Comparison of ENCODE assay signal across 18 cellular contexts in genomic region chr17:28935744-28936460, GRCh38. TPM values are rescaled to one million over a fixed set of nuclear protein-coding genes. Genes with fewer than 3 reads are reported as not detected.
A peak's percentile ranks its signal among the peaks of the same experiment; 100 is the strongest.
DNase-seq lines count a peak whose midpoint lies in the region; TF ChIP-seq lines count a peak whose summit lies in the region.
"Had no signal": no experiment of that assay in that cellular context is flagged by ENCODE, and none has a peak within 500 bp of the region (broad histone marks: within the 10 kb centered on the region; RNA-seq: fewer than 3 reads in every experiment).

No MANE protein-coding gene starts in this region.

- no peaks in the 10 kb centered on the region for H3K36me3 ChIP-seq in adrenal gland (replicated peaks in 1 of 2)
- H3K36me3 ChIP-seq: prostate gland had no signal

- H3K27me3 ChIP-seq in HL-60 (ENCODE audit: insufficient read depth, poor library complexity, severe bottlenecking) (no peaks in the 10 kb centered on the region), adrenal gland (no peaks in the 10 kb centered on the region)
- H3K27me3 ChIP-seq: foreskin keratinocyte had no signal

- H3K4me3 Mint-ChIP-seq in CD14-positive monocyte (no peak overlapping the region), nephron progenitor cell (peak overlapping the region; percentile 41)

- no peaks in the 10 kb centered on the region for H3K9me3 ChIP-seq in adrenal gland (replicated peaks in 1 of 3)
- H3K9me3 ChIP-seq: HAP-1, mucosa of descending colon, prostate gland had no signal

- H3K27me3 Mint-ChIP-seq in CD14-positive monocyte (ENCODE audit: low read depth in 3 of 3): no peaks in the 10 kb centered on the region
- no peaks in the 10 kb centered on the region for H3K27me3 Mint-ChIP-seq in nephron progenitor cell (ENCODE audit: low read depth, poor library complexity)

- H3K27ac Mint-ChIP-seq in CD14-positive monocyte (peak overlapping the region in 6 of 7 donors; percentile 16 to 88 (median 64)), nephron progenitor cell (peak overlapping the region; percentile 94)

- TF ChIP-seq POLR2A in adrenal gland (IDR thresholded peaks at IDR 0.05): no peak

- H3K4me1 Mint-ChIP-seq in CD14-positive monocyte (peaks cover 42% of the 10 kb centered on the region), nephron progenitor cell (peaks cover 41% of the 10 kb centered on the region)

- H3K27ac ChIP-seq in HL-60 (replicated peaks) (peak overlapping the region; percentile 5), cingulate gyrus (ENCODE audit: low read depth, low read length) (peak overlapping the region; percentile 23), adrenal gland (no peak overlapping the region)
- H3K27ac ChIP-seq: foreskin keratinocyte had no signal

- H3K9me3 Mint-ChIP-seq in CD14-positive monocyte (no peaks in the 10 kb centered on the region), nephron progenitor cell (no peaks in the 10 kb centered on the region)

- intact Hi-C loops in CD14-positive monocyte (cut with micrococcal nuclease) (no loop called here), adrenal gland (cut with DNase I) (no loop called here)

- TF ChIP-seq CTCF in CD14-positive monocyte (IDR thresholded peaks at IDR 0.05) (no peak), HL-60 (IDR thresholded peaks at IDR 0.05; ENCODE audit: insufficient read depth, low read length) (no peak), nephron progenitor cell (IDR thresholded peaks at IDR 0.05) (no peak), adrenal gland (IDR thresholded peaks at IDR 0.05) (no peak)

- WGBS in adrenal gland, 4 donors: 87 to 92% (median 91%) methylated on average over 8 of the region's 8 CpGs

- no peak overlapping the region for H3K4me3 ChIP-seq in HL-60 (replicated peaks; ENCODE audit: insufficient read depth, low read length)
- no peak overlapping the region for H3K4me3 ChIP-seq in adrenal gland
- H3K4me3 ChIP-seq: HAP-1, mucosa of descending colon, prostate gland had no signal

- H3K4me1 ChIP-seq in adrenal gland (replicated peaks in 1 of 2): peaks cover 26 to 52% of the 10 kb centered on the region in 2 donors
- H3K4me1 ChIP-seq: foreskin keratinocyte, HAP-1 had no signal

- peaks cover 33 to 56% of the 10 kb centered on the region in 2 donors for H3K36me3 Mint-ChIP-seq in CD14-positive monocyte
- peaks cover 29% of the 10 kb centered on the region for H3K36me3 Mint-ChIP-seq in nephron progenitor cell (ENCODE audit: low read depth)

- DNase-seq in CD14-positive monocyte (ENCODE audit: low spot score) (no peak), HL-60 (ENCODE audit: low read depth in 1 of 2, low spot score in 1 of 2) (no peak), nephron progenitor cell (no peak), NCI-H1092 treated with DMSO at 0.1 percent for 48 hours (lab: John Stamatoyannopoulos, UW) (no peak), epidermal melanocyte (ENCODE audit: insufficient read length, low spot score) (no peak), GDM1 (lab: John Stamatoyannopoulos, UW) (no peak), adrenal gland (no peak)
- DNase-seq: activated CD4-positive, alpha-beta T cell treated with anti-CD3 and anti-CD28 coated beads for 48 hours; AML-193; DND-41; foreskin keratinocyte; mucosa of descending colon; NCI-H2029 treated with DMSO at 0.1 percent for 48 hours; NCI-H69; T-helper 2 cell had no signal

RNA-seq across cellular contexts. Expression of gene PHF12, which starts 15.4 kb away (rescaled TPM):
- polyA plus RNA-seq in CD14-positive monocyte (1 to 10 TPM; 1.4 to 2.5 TPM), adrenal gland (10 to 100 TPM; 16.2 to 22.7 (median 18.7) TPM)
- 10 to 100 TPM; 19.6 to 47.9 (median 35.0) TPM for total RNA-seq in adrenal gland

RNA-seq across cellular contexts. Expression of gene DHRS13, which starts 33.0 kb away (rescaled TPM):
- 1 to 10 TPM; 3.7 to 4.5 TPM for polyA plus RNA-seq in CD14-positive monocyte
- total RNA-seq in adrenal gland: 10 to 100 TPM in 7 of 8 donors, 1 to 10 TPM in 1; 4.4 to 23.5 (median 14.7) TPM
- 10 to 100 TPM in 2 of 3 donors, 1 to 10 TPM in 1; 8.9 to 15.4 (median 10.5) TPM for polyA plus RNA-seq in adrenal gland

RNA-seq across cellular contexts. Expression of gene FLOT2, which starts 38.4 kb away (rescaled TPM):
- polyA plus RNA-seq in CD14-positive monocyte (100 to 1,000 TPM; 244 to 271 TPM), adrenal gland (10 to 100 TPM; 36.8 to 43.3 (median 43.1) TPM)
- total RNA-seq in adrenal gland: 100 to 1,000 TPM in 2 of 8 donors, 10 to 100 TPM in 6; 48.4 to 193 (median 86.5) TPM

Comparison
In these comparisons a context has a peak if more than half of its experiments do, and no peak if none do; other contexts are left out.
1. H3K27ac ChIP-seq: peak in HL-60 (single experiment) and cingulate gyrus (single experiment); none in adrenal gland (0 of 5).
2. RNA of gene PHF12, which starts 15.4 kb away (polyA plus RNA-seq): 16.2 to 22.7 TPM in adrenal gland; 1.4 to 2.5 TPM in CD14-positive monocyte; every median in the first group is over 4 times any median in the second.
3. RNA of gene FLOT2, which starts 38.4 kb away (polyA plus RNA-seq): 244 to 271 TPM in CD14-positive monocyte; 36.8 to 43.3 TPM in adrenal gland; every median in the first group is over 4 times any median in the second.